ENCODE assay signal across 9 cellular contexts in genomic region chr14:73696466-73697390, GRCh38. TPM values are rescaled to one million over a fixed set of nuclear protein-coding genes. Genes with fewer than 3 reads are reported as not detected.
A peak's percentile ranks its signal among the peaks of the same experiment; 100 is the strongest.
DNase-seq lines count a peak whose midpoint lies in the region; ATAC-seq lines count a peak whose summit lies in the region.
"Had no signal": no experiment of that assay in that cellular context is flagged by ENCODE, and none has a peak within 500 bp of the region (broad histone marks: within the 10 kb centered on the region; RNA-seq: fewer than 3 reads in every experiment).

No MANE protein-coding gene starts in this region.

- peak; percentile 84 for DNase-seq in M059J (ENCODE audit: low read depth)
- DNase-seq in fibroblast of peridontal ligament (ENCODE audit: extremely low read depth): peak; percentile 86
- no peak for DNase-seq in NCI-H446 treated with DMSO at 0.1 percent for 48 hours (lab: John Stamatoyannopoulos, UW)
- no peak for DNase-seq in NCI-H1417 treated with DMSO at 0.1 percent for 48 hours (lab: John Stamatoyannopoulos, UW)
- no peak for DNase-seq in NCI-H2227 (lab: John Stamatoyannopoulos, UW; ENCODE audit: unreplicated experiment)
- no peak for DNase-seq in dermis blood vessel endothelial cell
- DNase-seq: effector memory CD4-positive, alpha-beta T cell had no signal

- ATAC-seq in GM18498 (IDR thresholded peaks at IDR 0.05; ENCODE audit: unreplicated experiment): peak; percentile 91
- ATAC-seq in GM21717 (IDR thresholded peaks at IDR 0.05; ENCODE audit: unreplicated experiment): peak; percentile 82

RNA-seq across cellular contexts. Expression of gene PNMA1, which starts 17.5 kb away (rescaled TPM):
- total RNA-seq in M059J (2014; rRNA removed; shearing (Covaris generic)): 8.6 and 16.8 TPM in 2 replicates
- total RNA-seq in dermis blood vessel endothelial cell: 15.7 and 38.0 TPM in 2 replicates

RNA-seq across cellular contexts. Expression of gene DNAL1, which starts 51.9 kb away (rescaled TPM):
- total RNA-seq in M059J (2014; rRNA removed; shearing (Covaris generic)): 3.2 and 20.6 TPM in 2 replicates
- 6.5 and 10.7 TPM in 2 replicates for total RNA-seq in dermis blood vessel endothelial cell

Comparison
In these comparisons a context has a peak if more than half of its experiments do, and no peak if none do; other contexts are left out.
1. DNase-seq: peak in M059J (single experiment) and fibroblast of peridontal ligament (single experiment); none in NCI-H446 treated with DMSO at 0.1 percent for 48 hours (single experiment), NCI-H1417 treated with DMSO at 0.1 percent for 48 hours (single experiment), NCI-H2227 (single experiment) and dermis blood vessel endothelial cell (single experiment).